In the genomic region with DNA sequence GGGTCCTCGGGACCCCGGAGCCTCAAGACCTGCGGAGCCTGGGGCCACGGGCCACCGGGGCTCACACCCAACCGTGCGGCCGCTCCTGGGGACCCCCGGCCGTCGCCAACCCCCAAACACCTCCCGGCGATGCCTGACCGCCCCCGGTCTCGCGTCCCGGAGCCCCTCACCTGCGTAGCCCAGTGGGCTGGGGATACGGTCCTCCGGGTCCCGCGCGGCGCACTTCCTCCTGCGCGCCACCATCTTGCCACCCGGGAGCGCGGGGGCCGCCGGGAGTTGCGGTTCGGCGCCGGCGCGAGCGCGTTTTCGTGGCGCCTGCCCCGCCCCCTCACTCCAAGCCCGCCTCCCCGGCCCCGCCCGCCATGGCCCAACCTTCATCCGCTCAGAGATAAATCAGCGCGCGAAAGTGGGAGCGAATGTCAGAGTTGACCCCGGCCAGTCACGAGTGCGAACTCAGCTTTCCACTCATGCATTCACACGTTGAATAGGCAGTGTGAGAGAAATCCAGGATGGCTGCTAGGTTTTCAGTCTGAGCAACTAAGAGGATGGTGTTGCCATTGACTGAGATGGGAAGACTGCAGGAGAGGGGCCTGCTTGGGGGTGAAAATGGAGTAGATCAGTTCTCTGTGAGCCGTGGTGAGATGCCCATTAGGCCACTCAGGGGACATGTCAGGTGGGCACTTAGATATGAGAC, we compare ENCODE assay signal across 8 cellular contexts. TPM values are rescaled to one million over a fixed set of nuclear protein-coding genes. Genes with fewer than 3 reads are reported as not detected.
A peak's percentile ranks its signal among the peaks of the same experiment; 100 is the strongest.
DNase-seq lines count a peak whose midpoint lies in the region; ATAC-seq, FAIRE-seq and TF ChIP-seq lines count a peak whose summit lies in the region.

TSS of gene RRP7A (minus strand) at position 253 of the 694 bp plus-strand sequence. CDS start at position 243, 10 bp downstream.

- H3K18ac ChIP-seq in neuronal stem cell (ENCODE audit: low read length) = peak within 1 kb of the TSS; percentile 71

- H3K4me1 Mint-ChIP-seq in Caco-2 (ENCODE audit: low read depth, unreplicated experiment) = peaks cover 17% of the 10 kb centered on the region

- peak within 1 kb of the TSS; percentile 62 for H3K4me2 ChIP-seq in neuronal stem cell (ENCODE audit: insufficient read depth, low read length, poor library complexity, severe bottlenecking)

- H2AK5ac ChIP-seq in neuronal stem cell (ENCODE audit: low read depth, low read length) = no peak within 1 kb of the TSS

- peak; percentile 91 for ATAC-seq in GM19463 (IDR thresholded peaks at IDR 0.05; ENCODE audit: unreplicated experiment)

- peak within 1 kb of the TSS; percentile 84 for H3K9ac ChIP-seq in neuronal stem cell (ENCODE audit: low read depth, low read length, poor library complexity)

- in situ Hi-C loops in SK-MEL-5 (cut with HindIII; ENCODE audit: low pct_unique_long_range_greater_than_20kb, low sequenced_read_pairs) = no loop called here

- H3K4me3 Mint-ChIP-seq in Caco-2 (ENCODE audit: unreplicated experiment) = peak within 1 kb of the TSS; percentile 100

- no peak within 1 kb of the TSS for H3K27ac ChIP-seq in neuronal stem cell (replicated peaks; ENCODE audit: low read length)

- no peak within 1 kb of the TSS for H3K4ac ChIP-seq in neuronal stem cell (ENCODE audit: low read length)

- H3K27me3 ChIP-seq in Caco-2 (replicated peaks; ENCODE audit: control insufficient read depth, insufficient read depth, low read length) (no peaks in the 10 kb centered on the region), neuronal stem cell (ENCODE audit: control insufficient read depth in 3 of 3, insufficient read depth in 3 of 3, low read depth in 1 of 3, low read length in 3 of 3) (no peaks in the 10 kb centered on the region)

- no peak within 1 kb of the TSS for H4K91ac ChIP-seq in neuronal stem cell (ENCODE audit: low read depth, low read length, poor library complexity)

- H3K9me3 ChIP-seq in Caco-2 (no peaks in the 10 kb centered on the region), neuronal stem cell (replicated peaks in 1 of 2; ENCODE audit: control insufficient read depth in 2 of 2, insufficient read depth in 1 of 2, low read depth in 1 of 2, low read length in 2 of 2) (peaks cover 0 to 4% of the 10 kb centered on the region in 2 donors)

- no peak within 1 kb of the TSS for H2BK15ac ChIP-seq in neuronal stem cell (ENCODE audit: low read length)

- H2BK12ac ChIP-seq in neuronal stem cell (ENCODE audit: low read length) = no peak within 1 kb of the TSS

- no peaks in the 10 kb centered on the region for H3K27me3 Mint-ChIP-seq in Caco-2 (ENCODE audit: insufficient read depth, unreplicated experiment)

- no peaks in the 10 kb centered on the region for H3K9me3 Mint-ChIP-seq in Caco-2 (ENCODE audit: unreplicated experiment)

- no CpG with 5 or more reads among the region's 57 CpGs for WGBS in neuronal stem cell (ENCODE audit: extremely low coverage in 2 of 2, insufficient read length in 2 of 2, insufficient replicate concordance in 1 of 2), 2 donors

- H3K27ac Mint-ChIP-seq in Caco-2 (ENCODE audit: unreplicated experiment) = peak within 1 kb of the TSS; percentile 99

- no peak within 1 kb of the TSS for H2BK5ac ChIP-seq in neuronal stem cell (ENCODE audit: low read length)

- H4K8ac ChIP-seq in neuronal stem cell (ENCODE audit: low read depth, low read length) = no peak within 1 kb of the TSS

- CTCF ChIA-PET in Caco-2 (lab: Charles Lee) = no interaction called here

- no peak within 1 kb of the TSS for H2BK120ac ChIP-seq in neuronal stem cell (ENCODE audit: low read depth, low read length)

- no peaks in the 10 kb centered on the region; the same call in 1 of the 2 replicates for H3K36me3 ChIP-seq in Caco-2 (ENCODE audit: control insufficient read depth, insufficient read depth, low read length)
- H3K36me3 ChIP-seq in neuronal stem cell (replicated peaks in 1 of 2; ENCODE audit: control insufficient read depth in 2 of 2, insufficient read depth in 2 of 2, low read length in 2 of 2) = peaks cover 5 to 27% of the 10 kb centered on the region in 2 donors

- peak within 1 kb of the TSS; percentile 55 for H3K23ac ChIP-seq in neuronal stem cell (ENCODE audit: low read depth, low read length, poor library complexity)

- POLR2A ChIA-PET in Caco-2 (lab: Charles Lee) = no interaction called here

- H2AFZ ChIP-seq in neuronal stem cell (ENCODE audit: low read length) = peak within 1 kb of the TSS; percentile 95

- intact Hi-C loops in Caco-2 (cut with micrococcal nuclease; ENCODE audit: unreplicated experiment) = no loop called here

- no peak for FAIRE-seq in frontal cortex (lab: Jason Lieb, UNC)

- H3K14ac ChIP-seq in neuronal stem cell (ENCODE audit: low read length) = no peak within 1 kb of the TSS

- TF ChIP-seq CTCF in Caco-2 (IDR thresholded peaks at IDR 0.05; ENCODE audit: insufficient read depth in 1 of 2, low read depth in 1 of 2, low read length in 1 of 2, severe bottlenecking in 1 of 2, unreplicated experiment in 1 of 2) = no peak

- DNase-seq in Caco-2 (peak; percentile 73 to 85), HuH-7.5 (ENCODE audit: low spot score) (peak; percentile 59), SK-MEL-5 (ENCODE audit: low read depth, low spot score) (peak; percentile 75), frontal cortex (ENCODE audit: low spot score in 2 of 2) (peak; percentile 85), neuronal stem cell (ENCODE audit: low spot score) (peak; percentile 52), stromal cell of bone marrow (ENCODE audit: low read depth) (peak; percentile 64)
- peak; percentile 89 for DNase-seq in activated naive CD4-positive, alpha-beta T cell treated with Interleukin-2 at 50 U/mL for 16 hours

- H3K4me1 ChIP-seq in Caco-2 = peaks cover 15% of the 10 kb centered on the region
- H3K4me1 ChIP-seq in neuronal stem cell (ENCODE audit: control insufficient read depth in 2 of 2, insufficient read depth in 1 of 2, low read depth in 1 of 2, low read length in 2 of 2) = peaks cover 5 to 6% of the 10 kb centered on the region in 2 donors

- H3K4me3 ChIP-seq in Caco-2 (ENCODE audit: low read depth, low read length) = peak within 1 kb of the TSS; percentile 62
- peak within 1 kb of the TSS; percentile 86 to 99 for H3K4me3 ChIP-seq in neuronal stem cell (ENCODE audit: low read length in 2 of 2)

- BruUV-seq in Caco-2 (replicated peaks; lab: Mats Ljungman, UMichigan) = TSS peak; percentile 59

- peaks cover 26% of the 10 kb centered on the region for H3K36me3 Mint-ChIP-seq in Caco-2 (ENCODE audit: insufficient read depth, unreplicated experiment)

- peaks cover 7% of the 10 kb centered on the region for H3K79me1 ChIP-seq in neuronal stem cell (ENCODE audit: low read depth, low read length)

RNA-seq across cellular contexts. Expression of gene RRP7A, which starts in this region (rescaled TPM):
- 72.2 and 75.2 TPM in 2 replicates for total RNA-seq in Caco-2 (2022)
- total RNA-seq in SK-MEL-5 (2014; rRNA removed; shearing (Covaris generic)) = 73.7 and 85.2 TPM in 2 replicates
- polyA plus RNA-seq in SK-MEL-5 (2015; cell fraction: cytosol; rRNA removed) = 83.4 and 84.9 TPM in 2 replicates
- polyA plus RNA-seq in SK-MEL-5 (2015; cell fraction: nucleus; rRNA removed) = 31.5 and 34.2 TPM in 2 replicates
- total RNA-seq in frontal cortex = 17.9 TPM
- polyA plus RNA-seq in neuronal stem cell (2013, experiment 1 of 2) = 10.9 TPM
- 10.8 TPM for polyA plus RNA-seq in neuronal stem cell (2013, experiment 2 of 2)
